12 cellular contexts compared by ENCODE assay signal in the genomic region with DNA sequence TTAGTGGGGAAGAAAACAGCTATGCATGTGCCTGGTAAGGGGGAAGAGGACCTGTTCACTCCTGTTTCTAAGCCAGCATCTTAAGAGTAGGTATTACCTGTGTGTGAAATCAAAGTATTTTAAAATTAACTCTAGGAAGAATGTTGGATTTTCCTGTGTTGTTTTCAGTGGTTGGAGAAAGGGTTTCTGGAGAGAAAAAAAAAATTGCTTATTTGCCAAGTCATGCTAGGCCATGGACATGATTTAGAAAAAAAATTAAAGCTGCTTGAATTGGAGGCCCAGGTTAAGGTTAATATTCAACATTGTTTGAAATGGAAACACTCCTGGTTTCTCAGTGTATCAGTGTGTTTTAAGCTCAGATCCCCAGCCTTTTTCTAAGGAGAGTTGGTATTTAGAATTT. TPM values are rescaled to one million over a fixed set of nuclear protein-coding genes. Genes with fewer than 3 reads are reported as not detected.
DNase-seq lines count a peak whose midpoint lies in the region; ATAC-seq, FAIRE-seq and TF ChIP-seq lines count a peak whose summit lies in the region.
"Had no signal": no experiment of that assay in that cellular context is flagged by ENCODE, and none has a peak within 500 bp of the region (broad histone marks: within the 10 kb centered on the region; RNA-seq: fewer than 3 reads in every experiment).

No MANE protein-coding gene starts in this region.

- no peak for TF ChIP-seq EP300 in HepG2 (IDR thresholded peaks at IDR 0.05; ENCODE audit: low read depth in 2 of 2, low read length in 2 of 2)
- TF ChIP-seq EP300 in HepG2 (CRISPR knock-in tag; IDR thresholded peaks at IDR 0.05; ENCODE audit: borderline replicate concordance): no peak

- CTCF ChIA-PET in HepG2 (lab: Yijun Ruan, JAX; ENCODE audit: low intra/inter-chr PET ratio, low total read pairs): no interaction called here

- TF ChIP-seq POLR2A in HepG2 (IDR thresholded peaks at IDR 0.05; ENCODE audit: insufficient read depth in 1 of 2, low read depth in 2 of 2, low read length in 2 of 2): no peak
- no peak for TF ChIP-seq POLR2A in right lobe of liver (IDR thresholded peaks at IDR 0.05)

- H3K27me3 Mint-ChIP-seq in activated naive CD8-positive, alpha-beta T cell: peaks cover 9% of the 10 kb centered on the region

- H3K9me3 ChIP-seq in HepG2 (ENCODE audit: low read length) (no peaks in the 10 kb centered on the region), right lobe of liver (no peaks in the 10 kb centered on the region)
- H3K9me3 ChIP-seq: SJSA1, thyroid gland had no signal

- TF ChIP-seq CTCF in HepG2 (CRISPR knock-in tag; IDR thresholded peaks at IDR 0.05): no peak
- no peak for TF ChIP-seq CTCF in right lobe of liver (IDR thresholded peaks at IDR 0.05)

- H3K27ac Mint-ChIP-seq in activated naive CD8-positive, alpha-beta T cell: peak overlapping the region; percentile 61

- POLR2A ChIA-PET in HepG2 (lab: Yijun Ruan, JAX): interaction anchor here (0.7 to 2.5 kb wide), 3 partner anchors 12 to 153 kb away, joined by 3 to 10 read pairs (median 6); a partner anchor contains a TSS

- H3K9ac ChIP-seq in HepG2 (ENCODE audit: insufficient read depth, low read depth, low read length): no peak overlapping the region

- in situ Hi-C loops in HepG2 (cut with HindIII; ENCODE audit: extremely low pct_ligation_motif_present, low pct_unique_long_range_greater_than_20kb): no loop called here

- ATAC-seq in HepG2 (no peak), right lobe of liver (no peak), GM19035 (IDR thresholded peaks at IDR 0.05; ENCODE audit: unreplicated experiment) (no peak)

- DNase-seq in HepG2 (ENCODE audit: low spot score) (no peak), right lobe of liver (no peak), islet precursor cell (no peak), NCI-H2081 (lab: John Stamatoyannopoulos, UW) (no peak)
- DNase-seq in stimulated activated CD4-positive, alpha-beta T cell treated with anti-CD3 and anti-CD28 coated beads, Interleukin-12 subunit alpha, Interleukin-12 subunit beta, amount 100 ng/mL, for 4 hours: no peak
- DNase-seq: NCI-H774 had no signal

- peak overlapping the region; percentile 73 for H3K4me2 ChIP-seq in HepG2 (ENCODE audit: low read depth, low read length)

- intact Hi-C loops in HepG2 (cut with micrococcal nuclease; ENCODE audit: unreplicated experiment): loop anchor here (5.0 kb wide), 2 partner anchors 41 to 151 kb away; a partner anchor contains a TSS
- intact Hi-C loops in right lobe of liver (cut with DNase I): no loop called here

- no TSS peak for BruUV-seq in HepG2 (replicated peaks; lab: Mats Ljungman, UMichigan)

- H4K20me1 ChIP-seq in HepG2 (ENCODE audit: insufficient read depth, low read length): no peaks in the 10 kb centered on the region

- H2AFZ ChIP-seq in HepG2 (ENCODE audit: low read length): peak overlapping the region; percentile 54

- FAIRE-seq in HepG2 (lab: Jason Lieb, UNC) (no peak), islet of Langerhans (lab: Jason Lieb, UNC) (peak; percentile 78)

- H3K4me1 ChIP-seq in HepG2 (ENCODE audit: insufficient read depth, low read length) (peaks cover 20% of the 10 kb centered on the region), right lobe of liver (peaks cover 0 to 11% (median 0%) of the 10 kb centered on the region in 4 donors)
- H3K4me1 ChIP-seq: SJSA1 had no signal

- H3K4me1 Mint-ChIP-seq in activated naive CD8-positive, alpha-beta T cell (ENCODE audit: low read depth): peaks cover 23% of the 10 kb centered on the region

- H3K36me3 Mint-ChIP-seq in activated naive CD8-positive, alpha-beta T cell: no peaks in the 10 kb centered on the region

- H3K4me3 ChIP-seq in HepG2 (replicated peaks in 1 of 3; ENCODE audit: insufficient read depth in 1 of 3, low read depth in 2 of 3, low read length in 3 of 3) (peak overlapping the region in 2 of 3 experiments; percentile 58 to 67; a peak in 2 of 6 replicates), right lobe of liver (no peak overlapping the region)
- H3K4me3 ChIP-seq: SJSA1 had no signal

- H3K27ac ChIP-seq in HepG2 (ENCODE audit: extremely low read length, insufficient read depth, low read length) (no peak overlapping the region), right lobe of liver (no peak overlapping the region)
- H3K27ac ChIP-seq: HL-60, SJSA1 had no signal

- H3K27me3 ChIP-seq in HepG2 (ENCODE audit: control insufficient read depth in 1 of 2, insufficient read depth in 2 of 2, low read length in 2 of 2): no peaks in the 10 kb centered on the region
- H3K27me3 ChIP-seq in right lobe of liver: no peaks in the 10 kb centered on the region
- H3K27me3 ChIP-seq: thyroid gland had no signal

- H3K9me3 Mint-ChIP-seq in activated naive CD8-positive, alpha-beta T cell (ENCODE audit: low read depth): no peaks in the 10 kb centered on the region

- H3K36me3 ChIP-seq in HepG2 (replicated peaks in 1 of 2; ENCODE audit: control insufficient read depth in 1 of 2, insufficient read depth in 2 of 2, low read length in 2 of 2): no peaks in the 10 kb centered on the region
- no peaks in the 10 kb centered on the region for H3K36me3 ChIP-seq in right lobe of liver
- H3K36me3 ChIP-seq: SJSA1, thyroid gland had no signal

- peak overlapping the region; percentile 81 for H3K4me3 Mint-ChIP-seq in activated naive CD8-positive, alpha-beta T cell

- no peak for TF ChIP-seq RAD21 in HepG2 (CRISPR knock-in tag; IDR thresholded peaks at IDR 0.05)

- H3K79me2 ChIP-seq in HepG2 (ENCODE audit: insufficient read depth, low read length): no peaks in the 10 kb centered on the region

TF ChIP-seq in HepG2, 621 proteins besides CTCF, POLR2A, EP300 and RAD21:
- TF ChIP-seq NFE2L2 (IDR thresholded peaks at IDR 0.05; ENCODE audit: low read length): peak; percentile 38; the same call in 1 of the 2 replicates
- no peak for TF ChIP-seq CCAR2 (optimal IDR thresholded peaks at IDR 0.05; ENCODE audit: low read depth, low read length)
- TF ChIP-seq, protein P1, sequence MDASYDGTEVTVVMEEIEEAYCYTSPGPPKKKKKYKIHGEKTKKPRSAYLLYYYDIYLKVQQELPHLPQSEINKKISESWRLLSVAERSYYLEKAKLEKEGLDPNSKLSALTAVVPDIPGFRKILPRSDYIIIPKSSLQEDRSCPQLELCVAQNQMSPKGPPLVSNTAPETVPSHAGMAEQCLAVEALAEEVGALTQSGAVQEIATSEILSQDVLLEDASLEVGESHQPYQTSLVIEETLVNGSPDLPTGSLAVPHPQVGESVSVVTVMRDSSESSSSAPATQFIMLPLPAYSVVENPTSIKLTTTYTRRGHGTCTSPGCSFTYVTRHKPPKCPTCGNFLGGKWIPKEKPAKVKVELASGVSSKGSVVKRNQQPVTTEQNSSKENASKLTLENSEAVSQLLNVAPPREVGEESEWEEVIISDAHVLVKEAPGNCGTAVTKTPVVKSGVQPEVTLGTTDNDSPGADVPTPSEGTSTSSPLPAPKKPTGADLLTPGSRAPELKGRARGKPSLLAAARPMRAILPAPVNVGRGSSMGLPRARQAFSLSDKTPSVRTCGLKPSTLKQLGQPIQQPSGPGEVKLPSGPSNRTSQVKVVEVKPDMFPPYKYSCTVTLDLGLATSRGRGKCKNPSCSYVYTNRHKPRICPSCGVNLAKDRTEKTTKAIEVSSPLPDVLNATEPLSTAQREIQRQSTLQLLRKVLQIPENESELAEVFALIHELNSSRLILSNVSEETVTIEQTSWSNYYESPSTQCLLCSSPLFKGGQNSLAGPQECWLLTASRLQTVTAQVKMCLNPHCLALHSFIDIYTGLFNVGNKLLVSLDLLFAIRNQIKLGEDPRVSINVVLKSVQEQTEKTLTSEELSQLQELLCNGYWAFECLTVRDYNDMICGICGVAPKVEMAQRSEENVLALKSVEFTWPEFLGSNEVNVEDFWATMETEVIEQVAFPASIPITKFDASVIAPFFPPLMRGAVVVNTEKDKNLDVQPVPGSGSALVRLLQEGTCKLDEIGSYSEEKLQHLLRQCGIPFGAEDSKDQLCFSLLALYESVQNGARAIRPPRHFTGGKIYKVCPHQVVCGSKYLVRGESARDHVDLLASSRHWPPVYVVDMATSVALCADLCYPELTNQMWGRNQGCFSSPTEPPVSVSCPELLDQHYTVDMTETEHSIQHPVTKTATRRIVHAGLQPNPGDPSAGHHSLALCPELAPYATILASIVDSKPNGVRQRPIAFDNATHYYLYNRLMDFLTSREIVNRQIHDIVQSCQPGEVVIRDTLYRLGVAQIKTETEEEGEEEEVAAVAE (CRISPR knock-in tag; IDR thresholded peaks at IDR 0.05; ENCODE audit: borderline replicate concordance): no peak

RNA-seq across cellular contexts. Expression of a gene that starts 42.8 kb away (rescaled TPM):
- 0.80 and 1.0 TPM in 2 replicates for total RNA-seq in HepG2 (2016; rRNA removed; fragmentation: Illumina TruSeq; extraction: Trizol)
- total RNA-seq in HepG2 (2016; cell fraction: cytosol; rRNA removed; fragmentation: Illumina TruSeq; extraction: Trizol; ENCODE audit: low read depth): 4.0 and 4.8 TPM in 2 replicates
- 0.85 and 1.1 TPM in 2 replicates for total RNA-seq in HepG2 (2016; cell fraction: insoluble cytoplasmic fraction; rRNA removed; fragmentation: Illumina TruSeq; extraction: Trizol)
- 0.76 and 0.93 TPM in 2 replicates for total RNA-seq in HepG2 (2016; cell fraction: membrane; rRNA removed; fragmentation: Illumina TruSeq; extraction: Trizol)
- total RNA-seq in HepG2 (2016; cell fraction: nucleus; rRNA removed; fragmentation: Illumina TruSeq; extraction: Trizol): 1.1 and 2.3 TPM in 2 replicates
- polyA plus RNA-seq in HepG2 (2011; rRNA removed): 1.6 and 1.7 TPM in 2 replicates
- polyA plus RNA-seq in HepG2 (2011; cell fraction: cytosol; rRNA removed): 0.83 and 1.2 TPM in 2 replicates
- polyA plus RNA-seq in HepG2 (2011; cell fraction: nucleus; rRNA removed): 1.6 TPM in 2 replicates
- polyA plus RNA-seq in HepG2 (2012): 1.7 and 1.9 TPM in 2 replicates
- 0.08 and 0.09 TPM in 2 replicates for polyA plus RNA-seq in HepG2 (2016; cell fraction: cytosol; fragmentation: Illumina TruSeq; extraction: Trizol; ENCODE audit: low read depth)
- 0.67 and 0.83 TPM in 2 replicates for polyA plus RNA-seq in HepG2 (2016; cell fraction: insoluble cytoplasmic fraction; fragmentation: Illumina TruSeq; extraction: Trizol; ENCODE audit: low read depth)
- polyA plus RNA-seq in HepG2 (2016; cell fraction: membrane; fragmentation: Illumina TruSeq; extraction: Trizol; ENCODE audit: low read depth): 0.14 and 0.23 TPM in 2 replicates
- 0.53 and 0.74 TPM in 2 replicates for polyA plus RNA-seq in HepG2 (2016; cell fraction: nucleus; fragmentation: Illumina TruSeq; extraction: Trizol; ENCODE audit: insufficient read depth, low read depth)
- polyA minus RNA-seq in HepG2 (2011; rRNA and poly(A)+ RNA removed; ENCODE audit: low replicate concordance): 3.0 and 12.8 TPM in 2 replicates
- 1.3 and 3.2 TPM in 2 replicates for polyA minus RNA-seq in HepG2 (2011; cell fraction: cytosol; rRNA and poly(A)+ RNA removed)
- 4.9 and 6.8 TPM in 2 replicates for polyA minus RNA-seq in HepG2 (2011; cell fraction: nucleus; rRNA and poly(A)+ RNA removed)
- total RNA-seq in right lobe of liver: 1 to 10 TPM in 3 of 6 experiments, under 1 TPM in 3; 0.46 to 2.9 (median 1.2) TPM

Comparison
In these comparisons a context has a peak if more than half of its experiments do, and no peak if none do; other contexts are left out.
1. H3K4me3 ChIP-seq: peak in HepG2 (2 of 3); none in right lobe of liver (0 of 3).